ENCODE assay signal across 1 cellular context in the genomic region with DNA sequence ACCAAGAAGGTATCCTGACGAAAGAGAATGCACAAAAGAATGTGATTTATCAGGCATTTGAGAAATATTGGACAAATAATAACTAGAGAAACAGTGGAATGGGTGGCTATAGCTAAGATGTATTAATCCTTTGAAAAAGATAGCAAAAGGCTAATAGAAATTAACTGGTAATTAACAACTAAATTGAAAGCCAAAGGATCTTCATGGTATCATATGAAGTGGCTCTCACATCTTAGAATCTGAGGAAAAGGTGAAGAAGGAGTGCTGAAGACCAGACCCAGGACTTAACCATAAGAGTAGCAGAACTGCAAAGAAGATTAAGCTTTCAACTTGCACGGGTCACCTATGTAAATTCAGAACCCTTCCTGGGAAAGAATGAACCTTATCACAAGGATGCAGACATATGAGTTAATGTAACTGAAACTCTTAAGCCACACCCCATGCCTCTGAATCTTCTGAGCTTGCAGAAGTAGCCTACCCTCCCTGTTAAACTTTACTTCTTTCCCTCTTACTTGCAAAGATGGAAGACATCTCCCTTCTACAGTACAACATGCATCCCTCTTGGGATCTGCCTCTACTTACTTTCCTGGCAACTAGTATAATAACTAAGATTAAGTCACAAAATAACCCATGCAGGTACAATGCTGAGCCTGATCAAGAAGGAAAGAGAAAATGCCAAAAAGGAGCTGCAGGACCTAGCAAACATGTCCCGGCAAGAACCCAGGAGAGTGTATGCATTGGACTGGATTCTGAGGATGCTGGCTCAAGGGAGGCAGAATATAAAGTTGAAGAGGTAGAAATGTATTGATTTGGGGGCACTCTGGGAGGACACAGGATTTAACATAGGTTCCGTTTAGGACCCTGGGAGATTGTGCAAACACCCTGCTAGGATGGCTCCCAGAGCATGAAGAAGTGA.
TF ChIP-seq lines count a peak whose summit lies in the region.

No MANE protein-coding gene starts in this region.

TF ChIP-seq in K562, 482 proteins besides CTCF, POLR2A, EP300 and RAD21 (continued from another document and continues in another):
- TF ChIP-seq ZNF407 (IDR thresholded peaks at IDR 0.05; ENCODE audit: low read depth), result no peak
- no peak for TF ChIP-seq AFF4 (CRISPR knock-in tag; IDR thresholded peaks at IDR 0.05)
- TF ChIP-seq NFXL1 (CRISPR knock-in tag; IDR thresholded peaks at IDR 0.05), result no peak
- no peak for TF ChIP-seq ETS2 (tag; IDR thresholded peaks at IDR 0.05; ENCODE audit: borderline replicate concordance, poor library complexity, severe bottlenecking)
- TF ChIP-seq TRIM25 (IDR thresholded peaks at IDR 0.05; ENCODE audit: borderline replicate concordance), result no peak
- TF ChIP-seq, protein P1, sequence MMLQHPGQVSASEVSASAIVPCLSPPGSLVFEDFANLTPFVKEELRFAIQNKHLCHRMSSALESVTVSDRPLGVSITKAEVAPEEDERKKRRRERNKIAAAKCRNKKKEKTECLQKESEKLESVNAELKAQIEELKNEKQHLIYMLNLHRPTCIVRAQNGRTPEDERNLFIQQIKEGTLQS (IDR thresholded peaks at IDR 0.05), result no peak
- TF ChIP-seq, protein P1 (CRISPR knock-in tag; conservative IDR thresholded peaks at IDR 0.05), result no peak
- TF ChIP-seq CXXC5 (CRISPR knock-in tag; IDR thresholded peaks at IDR 0.05), result peak; percentile 42
- TF ChIP-seq BCL6 (CRISPR knock-in tag; IDR thresholded peaks at IDR 0.05), result no peak
- TF ChIP-seq SMAD1 (IDR thresholded peaks at IDR 0.05; ENCODE audit: low read depth, low read length, partially characterized antibody), result no peak
- TF ChIP-seq TEAD4 (IDR thresholded peaks at IDR 0.05; ENCODE audit: low read length), result peak; percentile 81
- TF ChIP-seq TEAD4 (CRISPR knock-in tag; IDR thresholded peaks at IDR 0.05; ENCODE audit: borderline replicate concordance), result no peak
- TF ChIP-seq, protein P2, sequence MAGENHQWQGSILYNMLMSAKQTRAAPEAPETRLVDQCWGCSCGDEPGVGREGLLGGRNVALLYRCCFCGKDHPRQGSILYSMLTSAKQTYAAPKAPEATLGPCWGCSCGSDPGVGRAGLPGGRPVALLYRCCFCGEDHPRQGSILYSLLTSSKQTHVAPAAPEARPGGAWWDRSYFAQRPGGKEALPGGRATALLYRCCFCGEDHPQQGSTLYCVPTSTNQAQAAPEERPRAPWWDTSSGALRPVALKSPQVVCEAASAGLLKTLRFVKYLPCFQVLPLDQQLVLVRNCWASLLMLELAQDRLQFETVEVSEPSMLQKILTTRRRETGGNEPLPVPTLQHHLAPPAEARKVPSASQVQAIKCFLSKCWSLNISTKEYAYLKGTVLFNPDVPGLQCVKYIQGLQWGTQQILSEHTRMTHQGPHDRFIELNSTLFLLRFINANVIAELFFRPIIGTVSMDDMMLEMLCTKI (IDR thresholded peaks at IDR 0.05; ENCODE audit: partially characterized antibody), result no peak
- TF ChIP-seq SMC3 (conservative IDR thresholded peaks at IDR 0.05; ENCODE audit: insufficient read depth, low read depth, low read length), result no peak
- 0 out of 2 replicates have a peak, but pooled peaks have one; percentile 20 for TF ChIP-seq CEBPB (tag; IDR thresholded peaks at IDR 0.05)
- no peak for TF ChIP-seq ZBTB1 (CRISPR knock-in tag; IDR thresholded peaks at IDR 0.05; ENCODE audit: borderline replicate concordance, low read depth)
- TF ChIP-seq ZNF23 (CRISPR knock-in tag; IDR thresholded peaks at IDR 0.05), result no peak
- TF ChIP-seq ERF (CRISPR knock-in tag; IDR thresholded peaks at IDR 0.05), result no peak
- no peak for TF ChIP-seq TFAM (CRISPR knock-in tag; conservative IDR thresholded peaks at IDR 0.05)
- TF ChIP-seq NCOA2 (IDR thresholded peaks at IDR 0.05; ENCODE audit: partially characterized antibody in 2 of 2), result no peak
- no peak for TF ChIP-seq ARID4B (CRISPR knock-in tag; IDR thresholded peaks at IDR 0.05)
- TF ChIP-seq LEF1 (IDR thresholded peaks at IDR 0.05), result 0 out of 2 replicates have a peak, but pooled peaks have one; percentile 61
- no peak for TF ChIP-seq CBX1 (IDR thresholded peaks at IDR 0.05; ENCODE audit: low read depth)
- TF ChIP-seq PPARD (CRISPR knock-in tag; IDR thresholded peaks at IDR 0.05), result no peak
- TF ChIP-seq SMAD3 (CRISPR knock-in tag; conservative IDR thresholded peaks at IDR 0.05), result no peak
- TF ChIP-seq PHF21A (IDR thresholded peaks at IDR 0.05; ENCODE audit: borderline replicate concordance, low read depth), result no peak
- TF ChIP-seq TAF1 (IDR thresholded peaks at IDR 0.05; ENCODE audit: control insufficient read depth, extremely low read depth, insufficient read depth, low read length, severe bottlenecking), result no peak
- TF ChIP-seq HLTF (IDR thresholded peaks at IDR 0.05), result no peak
- TF ChIP-seq SMARCA4 (IDR thresholded peaks at IDR 0.05), result peak; percentile 89
- TF ChIP-seq FOSL1 (tag; conservative IDR thresholded peaks at IDR 0.05), result peak; percentile 65
- TF ChIP-seq KAT8 (IDR thresholded peaks at IDR 0.05; ENCODE audit: low read depth), result no peak
- TF ChIP-seq ZFX (CRISPR knock-in tag; IDR thresholded peaks at IDR 0.05), result no peak
- no peak for TF ChIP-seq ESRRA (IDR thresholded peaks at IDR 0.05; ENCODE audit: borderline replicate concordance, low read depth)
- no peak for TF ChIP-seq RBM15 (IDR thresholded peaks at IDR 0.05; ENCODE audit: insufficient read depth, low read length)
- no peak for TF ChIP-seq ZNF79 (CRISPR knock-in tag; IDR thresholded peaks at IDR 0.05; ENCODE audit: low read depth)
- TF ChIP-seq ETV5 (CRISPR knock-in tag; IDR thresholded peaks at IDR 0.05; ENCODE audit: low read depth), result no peak
